ENCODE assay signal across 18 cellular contexts in the genomic region with DNA sequence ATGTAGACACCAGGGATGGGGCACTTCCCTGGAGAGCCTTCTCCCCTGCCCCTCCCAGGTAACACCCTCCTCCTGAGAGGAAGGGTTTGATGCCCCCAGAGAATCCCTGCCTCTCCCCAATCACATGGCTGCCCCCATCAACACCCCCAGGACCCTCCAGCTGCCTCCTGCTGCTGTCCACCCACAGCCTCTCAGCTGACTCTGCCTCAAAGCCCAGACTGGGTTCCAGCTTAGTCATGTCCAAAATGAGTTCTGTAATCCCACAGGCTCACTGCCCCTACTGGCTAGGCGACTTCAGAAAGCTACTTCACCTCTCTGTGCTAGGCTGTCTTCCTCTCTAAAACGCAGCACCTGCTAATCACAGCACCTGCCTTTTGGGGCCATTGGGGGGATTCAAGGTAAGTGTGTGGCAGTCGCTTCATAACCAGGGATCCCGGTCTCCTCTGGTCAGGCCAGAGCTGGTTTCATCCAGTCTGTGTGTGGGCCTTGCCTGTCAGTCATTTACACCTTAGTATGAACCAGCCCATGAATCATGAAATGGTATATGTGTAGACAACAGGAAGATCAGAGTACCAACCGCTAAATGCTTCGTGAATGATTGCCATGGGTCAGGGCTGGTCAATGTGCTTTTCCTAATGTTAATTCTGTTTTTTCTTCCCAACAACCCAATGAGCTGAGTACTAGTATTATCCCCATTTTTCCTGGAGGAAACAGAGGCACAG. TPM values are rescaled to one million over a fixed set of nuclear protein-coding genes. Genes with fewer than 3 reads are reported as not detected.
DNase-seq lines count a peak whose midpoint lies in the region; ATAC-seq and TF ChIP-seq lines count a peak whose summit lies in the region.
"Had no signal": no experiment of that assay in that cellular context is flagged by ENCODE, and none has a peak within 500 bp of the region (broad histone marks: within the 10 kb centered on the region; RNA-seq: fewer than 3 reads in every experiment).

No MANE protein-coding gene starts in this region.

- no peak overlapping the region for H3K4me3 ChIP-seq in foreskin fibroblast (ENCODE audit: low read depth in 1 of 2, low read length in 2 of 2)
- H3K4me3 ChIP-seq: body of pancreas, prostate gland had no signal

- H3K4me3 Mint-ChIP-seq in T-helper 17 cell = no peak overlapping the region
- H3K4me3 Mint-ChIP-seq in MCF 10A (ENCODE audit: unreplicated experiment) = no peak overlapping the region
- H3K4me3 Mint-ChIP-seq: activated T-helper 1 cell treated with anti-CD3 and anti-CD28 coated beads, Interleukin-12 subunit alpha, Interleukin-12 subunit beta, Interleukin-2, Interleukin-4 antibody, amounts not matched to agents 30 ng/mL and 10 ng/mL and 1 ng/mL, durations not matched to agents 14 hours and 24 hours and 36 hours; mesothelial cell of epicardium had no signal

- DNase-seq in EH (ENCODE audit: low read depth) = peak; percentile 42
- DNase-seq in T-helper 17 cell = no peak
- DNase-seq in foreskin fibroblast = peak; percentile 27 to 62
- peak; percentile 44 for DNase-seq in pons (ENCODE audit: low spot score)
- no peak for DNase-seq in NK-92 (lab: John Stamatoyannopoulos, UW; ENCODE audit: unreplicated experiment)
- no peak for DNase-seq in NK-92 treated with Interleukin-12 subunit alpha and Interleukin-12 subunit beta, amount 100 ng/mL, for 24 hours (lab: John Stamatoyannopoulos, UW)
- no peak for DNase-seq in MCF 10A (ENCODE audit: unreplicated experiment)
- DNase-seq: activated CD4-positive, alpha-beta T cell treated with anti-CD3 and anti-CD28 coated beads, Interleukin-2, amount 50 U/mL, for 1 hour; body of pancreas; NCI-H1048; stimulated activated CD4-positive, alpha-beta T cell treated with anti-CD3 and anti-CD28 coated beads, Interleukin-2, amount 100 ng/mL, for 24 hours; stimulated activated naive CD4-positive, alpha-beta T cell had no signal

- no peaks in the 10 kb centered on the region for H3K36me3 Mint-ChIP-seq in T-helper 17 cell (ENCODE audit: low read depth)
- H3K36me3 Mint-ChIP-seq in MCF 10A (ENCODE audit: insufficient read depth, unreplicated experiment) = peaks cover 17% of the 10 kb centered on the region
- H3K36me3 Mint-ChIP-seq: mesothelial cell of epicardium had no signal

- TF ChIP-seq CTCF in foreskin fibroblast (IDR thresholded peaks at IDR 0.05; ENCODE audit: low read depth, low read length) = no peak
- no peak for TF ChIP-seq CTCF in MCF 10A (IDR thresholded peaks at IDR 0.05; ENCODE audit: unreplicated experiment)

- CTCF ChIA-PET in MCF 10A (lab: Yijun Ruan, JAX) = interaction anchor here (0.5 to 1.7 kb wide), 9 partner anchors 10 to 1479 kb away, joined by 3 to 7 read pairs (median 4); a partner anchor contains a TSS

- intact Hi-C loops in MCF 10A (cut with micrococcal nuclease) = no loop called here

- no peaks in the 10 kb centered on the region for H3K9me3 ChIP-seq in T-helper 17 cell (ENCODE audit: control insufficient read depth, low read length, poor library complexity, severe bottlenecking)
- H3K9me3 ChIP-seq: body of pancreas, prostate gland had no signal

- no peak for ATAC-seq in T-helper 17 cell
- ATAC-seq in HG03521 (IDR thresholded peaks at IDR 0.05; ENCODE audit: unreplicated experiment) = no peak
- ATAC-seq: body of pancreas had no signal

- POLR2A ChIA-PET in MCF 10A (lab: Yijun Ruan, JAX) = interaction anchor here (0.6 kb wide), 1 partner anchor 17 kb away, joined by 4 read pairs; no protein-coding TSS in a partner anchor

- no TSS peak for BruUV-seq in MCF 10A (replicated peaks; lab: Mats Ljungman, UMichigan)

- H3K27me3 Mint-ChIP-seq in T-helper 17 cell (no peaks in the 10 kb centered on the region), MCF 10A (ENCODE audit: insufficient read depth, unreplicated experiment) (no peaks in the 10 kb centered on the region)

- no peaks in the 10 kb centered on the region for H3K9me3 Mint-ChIP-seq in MCF 10A (ENCODE audit: unreplicated experiment)
- H3K9me3 Mint-ChIP-seq: activated T-helper 1 cell treated with anti-CD3 and anti-CD28 coated beads, Interleukin-12 subunit alpha, Interleukin-12 subunit beta, Interleukin-2, Interleukin-4 antibody, amounts not matched to agents 30 ng/mL and 10 ng/mL and 1 ng/mL, durations not matched to agents 14 hours and 24 hours and 36 hours; mesothelial cell of epicardium had no signal

- H3K4me1 Mint-ChIP-seq in T-helper 17 cell (peaks cover 5% of the 10 kb centered on the region), MCF 10A (ENCODE audit: insufficient read depth, unreplicated experiment) (peaks cover 26% of the 10 kb centered on the region)

- H3K27ac Mint-ChIP-seq in T-helper 17 cell (peak overlapping the region; percentile 66), MCF 10A (ENCODE audit: low read depth, unreplicated experiment) (no peak overlapping the region)
- H3K27ac Mint-ChIP-seq: activated T-helper 1 cell treated with anti-CD3 and anti-CD28 coated beads, Interleukin-12 subunit alpha, Interleukin-12 subunit beta, Interleukin-2, Interleukin-4 antibody, amounts not matched to agents 30 ng/mL and 10 ng/mL and 1 ng/mL, durations not matched to agents 14 hours and 24 hours and 36 hours; mesothelial cell of epicardium had no signal

RNA-seq across cellular contexts. Expression of a gene that starts 40.4 kb away (rescaled TPM):
- total RNA-seq in T-helper 17 cell = 10 to 100 TPM; 17.6 to 18.9 TPM
- 11.8 and 16.2 TPM in 2 replicates for total RNA-seq in MCF 10A (2022)

RNA-seq across cellular contexts. Expression of a gene that starts 52.2 kb away (rescaled TPM):
- total RNA-seq in T-helper 17 cell = not detected
- total RNA-seq in MCF 10A (2022) = not detected in 2 replicates
- total RNA-seq: mesothelial cell of epicardium, NCI-H460, RPMI7951 had no signal

RNA-seq across cellular contexts. Expression of a gene that starts 56.7 kb away (rescaled TPM):
- total RNA-seq in T-helper 17 cell = not detected
- total RNA-seq in MCF 10A (2022) = 39.1 and 59.1 TPM in 2 replicates
- total RNA-seq: activated T-helper 1 cell treated with anti-CD3 and anti-CD28 coated beads, Interleukin-12 subunit alpha, Interleukin-12 subunit beta, Interleukin-2, Interleukin-4 antibody, amounts not matched to agents 30 ng/mL and 10 ng/mL and 1 ng/mL, durations not matched to agents 14 hours and 24 hours and 36 hours had no signal

Comparison
In these comparisons a context has a peak if more than half of its experiments do, and no peak if none do; other contexts are left out.
1. DNase-seq: peak in EH (single experiment), foreskin fibroblast (2 of 2) and pons (single experiment); none in T-helper 17 cell (0 of 3), NK-92 (single experiment), NK-92 treated with Interleukin-12 subunit alpha and Interleukin-12 subunit beta, amount 100 ng/mL, for 24 hours (single experiment) and MCF 10A (single experiment).
2. RNA of a gene that starts 56.7 kb away (total RNA-seq): 39.1 to 59.1 TPM in MCF 10A; not detected in T-helper 17 cell; every median in the first group is over 10 times any median in the second.